24 cellular contexts compared by ENCODE assay signal in the genomic region with DNA sequence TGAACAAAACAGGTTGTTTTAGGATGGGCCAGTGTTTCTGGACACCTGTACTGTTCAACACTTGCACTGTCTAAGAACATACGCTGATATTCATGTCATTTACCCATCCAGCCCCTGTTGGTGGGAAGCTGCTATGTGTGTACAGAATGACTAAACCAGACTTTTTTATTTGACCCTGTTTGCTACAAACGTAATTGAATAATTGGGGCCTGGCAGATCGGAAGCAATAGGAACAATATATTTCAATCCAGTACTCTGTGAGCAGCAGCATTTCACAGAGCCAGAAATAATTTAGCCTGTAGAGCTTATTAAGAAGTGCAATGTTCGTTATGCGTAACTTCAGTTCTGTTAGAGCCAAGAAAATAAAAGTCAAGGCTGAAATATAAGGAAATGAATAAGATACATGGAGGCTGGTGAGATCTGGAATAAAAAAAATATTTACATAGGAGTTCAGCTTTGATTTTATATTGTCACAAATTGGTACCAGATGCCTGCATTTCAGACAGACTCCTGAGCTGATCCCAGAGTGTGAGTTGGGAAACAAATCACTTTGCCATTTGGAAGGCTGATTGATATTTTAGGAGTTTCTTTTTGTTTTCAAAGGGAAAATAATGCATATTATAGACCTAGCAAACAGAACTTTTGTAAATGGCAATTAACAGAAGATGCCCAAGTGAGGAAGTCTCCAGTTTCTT. TPM values are rescaled to one million over a fixed set of nuclear protein-coding genes. Genes with fewer than 3 reads are reported as not detected.
DNase-seq lines count a peak whose midpoint lies in the region; ATAC-seq and TF ChIP-seq lines count a peak whose summit lies in the region.
"Had no signal": no experiment of that assay in that cellular context is flagged by ENCODE, and none has a peak within 500 bp of the region (broad histone marks: within the 10 kb centered on the region; RNA-seq: fewer than 3 reads in every experiment).

No MANE protein-coding gene starts in this region.

- no peak overlapping the region for H2BK12ac ChIP-seq in H9 (ENCODE audit: insufficient read length, low read depth, low read length)

- no peaks in the 10 kb centered on the region for H3K23me2 ChIP-seq in H9 (ENCODE audit: insufficient read length, low read depth, low read length, poor library complexity, severe bottlenecking)

- H3K14ac ChIP-seq in H9 (ENCODE audit: insufficient read depth, low read length) = no peak overlapping the region

- WGBS in H9 (ENCODE audit: extremely low coverage, insufficient read length, low lambda C conversion rate) = no CpG with 5 or more reads among the region's 5 CpGs
- WGBS in SK-N-SH (ENCODE audit: low lambda C conversion rate) = 47% methylated on average over 5 of the region's 5 CpGs

- no peaks in the 10 kb centered on the region for H3K36me3 ChIP-seq in SK-N-SH (replicated peaks in 1 of 2; ENCODE audit: control insufficient read depth in 1 of 2, insufficient read depth in 2 of 2, low read length in 1 of 2)
- H3K36me3 ChIP-seq: prostate gland, transverse colon had no signal

- H2AFZ ChIP-seq in H9 (ENCODE audit: low read length) (no peak overlapping the region), SK-N-SH (ENCODE audit: low read depth) (peak overlapping the region; percentile 26; the same call in 1 of the 2 replicates)

- H3K4me3 ChIP-seq in SK-N-SH (ENCODE audit: low read depth in 2 of 2, low read length in 1 of 2) = peak overlapping the region in 1 of 2 experiments; percentile 35; a peak in 2 of 4 replicates
- no peak overlapping the region for H3K4me3 ChIP-seq in fibroblast of the aortic adventitia (ENCODE audit: low read depth, low read length)
- H3K4me3 ChIP-seq: BLaER1 treated with 17β-estradiol and CSF1 and Interleukin-3, amounts not matched to agents 10 nM and 100 nM; prostate gland; skin epidermis; transverse colon had no signal

- H3K23ac ChIP-seq in H9 (ENCODE audit: insufficient read length, low read depth, low read length) = no peak overlapping the region

- H3K9ac ChIP-seq in H9 (ENCODE audit: extremely low read depth, insufficient read length, low read length) (no peak overlapping the region), SK-N-SH (peak overlapping the region; percentile 20; the same call in 1 of the 2 replicates)
- H3K9ac ChIP-seq: BLaER1 treated with 17β-estradiol and CSF1 and Interleukin-3, amounts not matched to agents 10 nM and 100 nM had no signal

- peaks cover 4% of the 10 kb centered on the region for H3K79me1 ChIP-seq in H9 (ENCODE audit: insufficient read depth, low read depth, low read length, poor library complexity, severe bottlenecking)

- ATAC-seq in HG03159 (IDR thresholded peaks at IDR 0.05; ENCODE audit: unreplicated experiment) = no peak
- no peak for ATAC-seq in HG02852 (IDR thresholded peaks at IDR 0.05; ENCODE audit: unreplicated experiment)
- ATAC-seq: activated CD4-positive, CD25-positive, alpha-beta regulatory T cell treated with anti-CD3 and anti-CD28 coated beads, Interleukin-2, amount 50 U/mL, for 24 hours; activated CD8-positive, alpha-beta T cell treated with anti-CD3 and anti-CD28 coated beads, Interleukin-2, amount 10 ng/mL, durations not matched to agents 7 days and 5 days; left cardiac atrium; natural killer cell treated with Interleukin-12 subunit alpha and Interleukin-12 subunit beta and Interleukin-15 and Interleukin-18, amount 100 ng/mL, for 72 hours; stimulated activated naive CD8-positive, alpha-beta T cell treated with anti-CD3 and anti-CD28 coated beads, Interleukin-15, Interleukin-2, amounts not matched to agents 100 U/mL and 50 U/mL, for 24 hours had no signal

- H3K9me3 Mint-ChIP-seq in H9 (no peaks in the 10 kb centered on the region), type B pancreatic cell (no peaks in the 10 kb centered on the region)
- H3K9me3 Mint-ChIP-seq: activated T-cell treated with anti-CD3 and anti-CD28 coated beads, Interleukin-2, amount 50 U/mL, for 24 hours; natural killer cell treated with Interleukin-12 subunit alpha and Interleukin-12 subunit beta and Interleukin-15 and Interleukin-18, amount 100 ng/mL, for 72 hours had no signal

- no peaks in the 10 kb centered on the region for H4K20me1 ChIP-seq in H9 (ENCODE audit: control insufficient read depth, insufficient read depth, insufficient read length)
- peaks cover 4% of the 10 kb centered on the region; the same call in 1 of the 2 replicates for H4K20me1 ChIP-seq in SK-N-SH (ENCODE audit: insufficient read depth)

- TF ChIP-seq CTCF in H9 (conservative IDR thresholded peaks at IDR 0.05) (0 out of 3 replicates have a peak, but pooled peaks have one; percentile 15), SK-N-SH (IDR thresholded peaks at IDR 0.05) (peak; percentile 32; the same call in 1 of the 2 replicates), fibroblast of the aortic adventitia (IDR thresholded peaks at IDR 0.05; ENCODE audit: insufficient read depth, low read length) (peak; percentile 25), type B pancreatic cell (conservative IDR thresholded peaks at IDR 0.05) (peak; percentile 51)

- H3T11ph ChIP-seq in H9 (ENCODE audit: low read length) = no peak overlapping the region

- peak in 1 of 2 experiments; percentile 76; a peak in 1 of 4 replicates for TF ChIP-seq EP300 in SK-N-SH (IDR thresholded peaks at IDR 0.05; ENCODE audit: borderline replicate concordance in 1 of 2, low read depth in 1 of 2, low read length in 1 of 2)

- H3K4me2 ChIP-seq in H9 (ENCODE audit: insufficient read depth, insufficient read length, low read length) (no peak overlapping the region), SK-N-SH (peak overlapping the region; percentile 65)

- DNase-seq in H9 = no peak
- DNase-seq in SK-N-SH = peak; percentile 74
- DNase-seq in fibroblast of the aortic adventitia (ENCODE audit: low read depth) = peak; percentile 41
- DNase-seq in type B pancreatic cell (ENCODE audit: extremely low spot score, unreplicated experiment) = no peak
- DNase-seq in globus pallidus (ENCODE audit: low spot score) = no peak
- DNase-seq: activated CD8-positive, alpha-beta T cell treated with anti-CD3 and anti-CD28 coated beads, Interleukin-2, amount 10 ng/mL, durations not matched to agents 7 days and 5 days; activated naive CD4-positive, alpha-beta T cell; activated T-cell treated with anti-CD3 and anti-CD28 coated beads, Interleukin-2, amount 50 U/mL, for 24 hours; cerebellar nuclear complex; effector CD4-positive, alpha-beta T cell; erythroblast; Karpas-422; left cardiac atrium; midbrain; stimulated activated CD4-positive, alpha-beta T cell treated with anti-CD3 and anti-CD28 coated beads, Interleukin-2, amount 100 ng/mL, for 48 hours; stimulated activated naive CD8-positive, alpha-beta T cell treated with anti-CD3 and anti-CD28 coated beads, Interleukin-15, Interleukin-2, amounts not matched to agents 100 U/mL and 50 U/mL, for 24 hours; transverse colon had no signal

- H2BK20ac ChIP-seq in H9 (ENCODE audit: low read depth, low read length, poor library complexity, severe bottlenecking) = no peak overlapping the region

- H3K56ac ChIP-seq in H9 (ENCODE audit: insufficient read length, low read depth, low read length) = no peak overlapping the region

- no peak overlapping the region for H2BK120ac ChIP-seq in H9 (ENCODE audit: low read depth, low read length, poor library complexity, severe bottlenecking)

- CTCF ChIA-PET in SK-N-SH (lab: Yijun Ruan, JAX) = interaction anchor here (0.7 to 1.6 kb wide), 13 partner anchors 9 to 353 kb away, joined by 3 to 7 read pairs (median 4); no protein-coding TSS in a partner anchor

- H3K4me1 ChIP-seq in H9 (ENCODE audit: insufficient read depth, low read length) (peaks cover 5% of the 10 kb centered on the region; the same call in 1 of the 2 replicates), SK-N-SH (ENCODE audit: control insufficient read depth in 1 of 2, insufficient read depth in 2 of 2, low read depth in 1 of 2, low read length in 1 of 2) (peaks cover 20 to 34% of the 10 kb centered on the region in 2 experiments)
- H3K4me1 ChIP-seq: prostate gland had no signal

- peaks cover 0 to 3% (median 0%) of the 10 kb centered on the region in 3 experiments; a peak in 1 of 7 replicates for H3K36me3 Mint-ChIP-seq in H9 (ENCODE audit: insufficient read depth in 1 of 3, low read depth in 3 of 3)
- H3K36me3 Mint-ChIP-seq in type B pancreatic cell = peaks cover 7% of the 10 kb centered on the region
- H3K36me3 Mint-ChIP-seq: natural killer cell treated with Interleukin-12 subunit alpha and Interleukin-12 subunit beta and Interleukin-15 and Interleukin-18, amount 100 ng/mL, for 72 hours had no signal

- POLR2A ChIA-PET in SK-N-SH (lab: Yijun Ruan, JAX) = interaction anchor here (0.8 to 1.2 kb wide), 2 partner anchors 11 to 17 kb away, joined by 4 to 5 read pairs; no protein-coding TSS in a partner anchor

- peak; percentile 38 for TF ChIP-seq RAD21 in SK-N-SH (IDR thresholded peaks at IDR 0.05; ENCODE audit: low read length)

- no peak overlapping the region for H3K27ac ChIP-seq in H9 (ENCODE audit: insufficient read length, low read depth, low read length)
- peak overlapping the region; percentile 69 to 94 for H3K27ac ChIP-seq in SK-N-SH (ENCODE audit: low read depth in 2 of 2, low read length in 1 of 2)
- H3K27ac ChIP-seq: BLaER1 treated with 17β-estradiol and CSF1 and Interleukin-3, amounts not matched to agents 10 nM and 100 nM; prostate gland; transverse colon had no signal

- H3K4me1 Mint-ChIP-seq in H9 (peaks cover 23 to 29% of the 10 kb centered on the region in 2 experiments), type B pancreatic cell (ENCODE audit: unreplicated experiment) (peaks cover 29% of the 10 kb centered on the region)

- H3K4me3 Mint-ChIP-seq in H9 = no peak overlapping the region
- peak overlapping the region; percentile 0 for H3K4me3 Mint-ChIP-seq in type B pancreatic cell
- H3K4me3 Mint-ChIP-seq: activated CD8-positive, alpha-beta T cell treated with anti-CD3 and anti-CD28 coated beads, Interleukin-2, amount 10 ng/mL, durations not matched to agents 7 days and 5 days; activated T-cell treated with anti-CD3 and anti-CD28 coated beads, Interleukin-2, amount 50 U/mL, for 24 hours; natural killer cell treated with Interleukin-12 subunit alpha and Interleukin-12 subunit beta and Interleukin-15 and Interleukin-18, amount 100 ng/mL, for 72 hours had no signal

- H3F3A ChIP-seq in SK-N-SH (replicated peaks; ENCODE audit: insufficient read depth) = peaks cover 15% of the 10 kb centered on the region

- H3K27me3 ChIP-seq in H9 (ENCODE audit: insufficient read depth, low read length) (no peaks in the 10 kb centered on the region), SK-N-SH (ENCODE audit: insufficient read depth) (no peaks in the 10 kb centered on the region)
- H3K27me3 ChIP-seq: BLaER1 treated with 17β-estradiol and CSF1 and Interleukin-3, amounts not matched to agents 10 nM and 100 nM; transverse colon had no signal

- no peak overlapping the region for H2AK5ac ChIP-seq in H9 (ENCODE audit: insufficient read length, low read length)

- H3K9me3 ChIP-seq in H9 (ENCODE audit: control insufficient read depth, low read depth, low read length) = no peaks in the 10 kb centered on the region
- H3K9me3 ChIP-seq in SK-N-SH = no peaks in the 10 kb centered on the region
- H3K9me3 ChIP-seq: prostate gland, transverse colon had no signal

- H2BK5ac ChIP-seq in H9 (ENCODE audit: insufficient read length, low read length) = no peak overlapping the region

- no peak overlapping the region for H4K5ac ChIP-seq in H9 (ENCODE audit: insufficient read length, low read depth, low read length)

- no peak overlapping the region for H3K18ac ChIP-seq in H9 (ENCODE audit: insufficient read length, low read depth, low read length)

- peaks cover 12% of the 10 kb centered on the region; the same call in 1 of the 2 replicates for H3K79me2 ChIP-seq in H9 (ENCODE audit: insufficient read depth, low read length)
- peaks cover 77% of the 10 kb centered on the region for H3K79me2 ChIP-seq in SK-N-SH (ENCODE audit: insufficient read depth)

- H3K27ac Mint-ChIP-seq in H9 (peak overlapping the region in 1 of 3 experiments; percentile 29; a peak in 1 of 7 replicates), type B pancreatic cell (peak overlapping the region; percentile 3)
- H3K27ac Mint-ChIP-seq: activated CD8-positive, alpha-beta T cell treated with anti-CD3 and anti-CD28 coated beads, Interleukin-2, amount 10 ng/mL, durations not matched to agents 7 days and 5 days; activated T-cell treated with anti-CD3 and anti-CD28 coated beads, Interleukin-2, amount 50 U/mL, for 24 hours; natural killer cell treated with Interleukin-12 subunit alpha and Interleukin-12 subunit beta and Interleukin-15 and Interleukin-18, amount 100 ng/mL, for 72 hours had no signal

- H3K27me3 Mint-ChIP-seq in H9 (ENCODE audit: low read depth) (no peaks in the 10 kb centered on the region), type B pancreatic cell (peaks cover 8% of the 10 kb centered on the region)
- H3K27me3 Mint-ChIP-seq: activated T-cell treated with anti-CD3 and anti-CD28 coated beads, Interleukin-2, amount 50 U/mL, for 24 hours had no signal

- no peaks in the 10 kb centered on the region for H3K9me2 ChIP-seq in SK-N-SH

- no peak overlapping the region for H2BK15ac ChIP-seq in H9 (ENCODE audit: low read depth, low read length)

- H3K4ac ChIP-seq in H9 (ENCODE audit: low read depth, low read length) = no peak overlapping the region

- H4K8ac ChIP-seq in H9 (replicated peaks; ENCODE audit: insufficient read length, low read depth, low read length) = no peak overlapping the region

- H4K91ac ChIP-seq in H9 (ENCODE audit: insufficient read length, low read depth, low read length) = no peak overlapping the region

RNA-seq across cellular contexts. Expression of gene CABLES1, which starts 19.7 kb away (rescaled TPM):
- 24.1 and 27.1 TPM in 2 replicates for total RNA-seq in H9 (2021)
- polyA plus RNA-seq in SK-N-SH (2012; rRNA removed) = 1.8 and 2.2 TPM in 2 replicates
- polyA plus RNA-seq in SK-N-SH (2012; cell fraction: cytosol; rRNA removed) = 1.9 and 2.4 TPM in 2 replicates
- 3.0 and 3.1 TPM in 2 replicates for polyA plus RNA-seq in SK-N-SH (2012; cell fraction: nucleus; rRNA removed)
- total RNA-seq in fibroblast of the aortic adventitia (ENCODE audit: low replicate concordance) = 7.4 and 19.2 TPM in 2 replicates
- total RNA-seq in type B pancreatic cell (ENCODE audit: low replicate concordance) = 11.4 and 31.1 TPM in 2 replicates

Comparison
In these comparisons a context has a peak if more than half of its experiments do, and no peak if none do; other contexts are left out.
1. DNase-seq: peak in SK-N-SH (single experiment) and fibroblast of the aortic adventitia (single experiment); none in H9 (single experiment), type B pancreatic cell (single experiment) and globus pallidus (single experiment).
2. Peak in every context shown above with its lines, with median percentiles within 50 percentile points of each other: CTCF ChIP-seq.